In genomic region chr3:55555866-55556621, GRCh38 we compare ENCODE assay signal across 21 cellular contexts.
DNase-seq lines count a peak whose midpoint lies in the region; ATAC-seq, FAIRE-seq and TF ChIP-seq lines count a peak whose summit lies in the region.
"Had no signal": no experiment of that assay in that cellular context is flagged by ENCODE, and none has a peak within 500 bp of the region (broad histone marks: within the 10 kb centered on the region; RNA-seq: fewer than 3 reads in every experiment).

No MANE protein-coding gene starts in this region.

- TF ChIP-seq CTCF in neural crest cell (conservative IDR thresholded peaks at IDR 0.05) = no peak

- H3K9ac ChIP-seq in NT2/D1 (ENCODE audit: insufficient read length, low read depth) (no peak overlapping the region), iPS-15b (ENCODE audit: low read depth, low read length) (peak overlapping the region; percentile 39)

- H3K4me1 Mint-ChIP-seq in neural crest cell = peaks cover 16% of the 10 kb centered on the region
- H3K4me1 Mint-ChIP-seq: central memory CD8-positive, alpha-beta T cell; memory B cell had no signal

- DNase-seq in NT2/D1 (ENCODE audit: low read depth, low spot score) (peak; percentile 30), neural crest cell (ENCODE audit: low read depth, low spot score) (no peak), SW480 (ENCODE audit: low spot score) (no peak)
- DNase-seq: activated CD4-positive, alpha-beta T cell treated with anti-CD3 and anti-CD28 coated beads, Interleukin-2, amount 50 U/mL, for 48 hours; activated naive CD4-positive, alpha-beta T cell; DND-41; NCI-H1105 treated with DMSO at 0.1 percent for 48 hours; NCI-H2171 treated with DMSO at 0.1 percent for 48 hours; NCI-H748 treated with DMSO at 0.1 percent for 48 hours; OCI-M1; stimulated activated CD4-positive, alpha-beta T cell treated with anti-CD3 and anti-CD28 coated beads, Interleukin-12 subunit alpha, Interleukin-12 subunit beta, amount 100 ng/mL, for 4 hours; T-helper 2 cell had no signal

- no peak overlapping the region for H3K4me3 Mint-ChIP-seq in neural crest cell
- H3K4me3 Mint-ChIP-seq: central memory CD8-positive, alpha-beta T cell; memory B cell; natural killer cell treated with Interleukin-12 subunit alpha and Interleukin-12 subunit beta and Interleukin-15 and Interleukin-18, amount 100 ng/mL, for 72 hours had no signal

- no peak overlapping the region for H3K4me3 ChIP-seq in NT2/D1 (ENCODE audit: insufficient read length, low read depth)
- H3K4me3 ChIP-seq in iPS-15b (ENCODE audit: low read depth, low read length) = no peak overlapping the region

- no peaks in the 10 kb centered on the region for H3K27me3 Mint-ChIP-seq in neural crest cell (ENCODE audit: low read depth)
- H3K27me3 Mint-ChIP-seq: central memory CD8-positive, alpha-beta T cell; natural killer cell treated with Interleukin-12 subunit alpha and Interleukin-12 subunit beta and Interleukin-15 and Interleukin-18, amount 100 ng/mL, for 72 hours had no signal

- peaks cover 2% of the 10 kb centered on the region for H3K36me3 Mint-ChIP-seq in neural crest cell (ENCODE audit: low read depth)
- H3K36me3 Mint-ChIP-seq: memory B cell; natural killer cell treated with Interleukin-12 subunit alpha and Interleukin-12 subunit beta and Interleukin-15 and Interleukin-18, amount 100 ng/mL, for 72 hours had no signal

- H3K27me3 ChIP-seq in NT2/D1 (ENCODE audit: insufficient read depth, insufficient read length) = no peaks in the 10 kb centered on the region
- H3K27me3 ChIP-seq in iPS-15b (ENCODE audit: control insufficient read depth, insufficient read depth, low read length) = no peaks in the 10 kb centered on the region

- no peaks in the 10 kb centered on the region for H3K9me3 ChIP-seq in NT2/D1 (ENCODE audit: insufficient read depth, low read length)
- H3K9me3 ChIP-seq in iPS-15b (ENCODE audit: control insufficient read depth, insufficient read depth, low read length) = no peaks in the 10 kb centered on the region

- H3K36me3 ChIP-seq in NT2/D1 (ENCODE audit: insufficient read depth, insufficient read length, low read length) (no peaks in the 10 kb centered on the region), iPS-15b (ENCODE audit: control insufficient read depth, insufficient read depth, low read length) (no peaks in the 10 kb centered on the region)

- H3K9me3 Mint-ChIP-seq in neural crest cell = no peaks in the 10 kb centered on the region
- H3K9me3 Mint-ChIP-seq: natural killer cell treated with Interleukin-12 subunit alpha and Interleukin-12 subunit beta and Interleukin-15 and Interleukin-18, amount 100 ng/mL, for 72 hours had no signal

- FAIRE-seq in G401.6 (lab: Jason Lieb, UNC) = peak; percentile 99
- FAIRE-seq: islet of Langerhans had no signal

- H3K4me1 ChIP-seq in NT2/D1 (ENCODE audit: insufficient read depth, insufficient read length) = peaks cover 5% of the 10 kb centered on the region
- peaks cover 27% of the 10 kb centered on the region for H3K4me1 ChIP-seq in iPS-15b (ENCODE audit: control insufficient read depth, insufficient read depth, low read length)

- ATAC-seq in GM18517 (IDR thresholded peaks at IDR 0.05; ENCODE audit: unreplicated experiment) (no peak), HG03354 (IDR thresholded peaks at IDR 0.05; ENCODE audit: poor library complexity, severe bottlenecking, unreplicated experiment) (no peak)
- ATAC-seq: esophagus mucosa; natural killer cell treated with Interleukin-12 subunit alpha and Interleukin-12 subunit beta and Interleukin-15 and Interleukin-18, amount 100 ng/mL, for 72 hours had no signal

- peak overlapping the region; percentile 36 for H3K27ac Mint-ChIP-seq in neural crest cell (ENCODE audit: unreplicated experiment)
- H3K27ac Mint-ChIP-seq: memory B cell; natural killer cell treated with Interleukin-12 subunit alpha and Interleukin-12 subunit beta and Interleukin-15 and Interleukin-18, amount 100 ng/mL, for 72 hours had no signal
